9 cellular contexts compared by ENCODE assay signal in genomic region chr7:107995184-107996071, GRCh38. TPM values are rescaled to one million over a fixed set of nuclear protein-coding genes. Genes with fewer than 3 reads are reported as not detected.
DNase-seq lines count a peak whose midpoint lies in the region; ATAC-seq, FAIRE-seq and TF ChIP-seq lines count a peak whose summit lies in the region.
"Had no signal": no experiment of that assay in that cellular context is flagged by ENCODE, and none has a peak within 500 bp of the region (broad histone marks: within the 10 kb centered on the region; RNA-seq: fewer than 3 reads in every experiment).

No MANE protein-coding gene starts in this region.

- peaks cover 67% of the 10 kb centered on the region for H3K4me1 ChIP-seq in Panc1 (ENCODE audit: control insufficient read depth, insufficient read depth, low read length)
- peaks cover 8 to 15% of the 10 kb centered on the region in 2 donors for H3K4me1 ChIP-seq in small intestine (ENCODE audit: control insufficient read depth in 2 of 2, insufficient read depth in 1 of 2, low read depth in 1 of 2, low read length in 1 of 2)

- H3K9me3 ChIP-seq in Panc1 (ENCODE audit: control insufficient read depth, insufficient read depth, low read depth, low read length) = no peaks in the 10 kb centered on the region
- no peaks in the 10 kb centered on the region for H3K9me3 ChIP-seq in small intestine (ENCODE audit: control insufficient read depth, low read depth)

- ATAC-seq in Panc1 = peak; percentile 86
- ATAC-seq in GM18909 (IDR thresholded peaks at IDR 0.05; ENCODE audit: poor library complexity, unreplicated experiment) = no peak
- no peak for ATAC-seq in HG03439 (IDR thresholded peaks at IDR 0.05; ENCODE audit: unreplicated experiment)

- no peaks in the 10 kb centered on the region for H3K9me3 Mint-ChIP-seq in osteocyte (ENCODE audit: unreplicated experiment)
- no peaks in the 10 kb centered on the region for H3K9me3 Mint-ChIP-seq in activated naive CD8-positive, alpha-beta T cell treated with anti-CD3 and anti-CD28 coated beads for 36 hours

- H3K27ac Mint-ChIP-seq in osteocyte (ENCODE audit: unreplicated experiment) = peak overlapping the region; percentile 90
- H3K27ac Mint-ChIP-seq in activated naive CD8-positive, alpha-beta T cell treated with anti-CD3 and anti-CD28 coated beads for 36 hours = no peak overlapping the region

- POLR2A ChIA-PET in Panc1 (lab: Charles Lee) = no interaction called here

- peak; percentile 88 for DNase-seq in ELF-1 (ENCODE audit: low read depth, low spot score)
- DNase-seq in Panc1 (ENCODE audit: low read depth, low spot score) = no peak
- DNase-seq in fibroblast of peridontal ligament (ENCODE audit: extremely low read depth) = peak; percentile 83
- peak; percentile 89 for DNase-seq in osteocyte (ENCODE audit: extremely low spot score, unreplicated experiment)
- DNase-seq in small intestine = no peak
- DNase-seq in activated naive CD8-positive, alpha-beta T cell treated with anti-CD3 and anti-CD28 coated beads for 36 hours = no peak
- DNase-seq: MM.1S had no signal

- intact Hi-C loops in Panc1 (cut with micrococcal nuclease; ENCODE audit: unreplicated experiment) = loop anchor here (5.0 kb wide), 1 partner anchor 152 kb away; no protein-coding TSS in a partner anchor

- no peak for FAIRE-seq in small intestine (lab: Jason Lieb, UNC)

- H3K36me3 ChIP-seq in Panc1 (ENCODE audit: control insufficient read depth, insufficient read depth, low read length) (peaks cover 23% of the 10 kb centered on the region; the same call in 1 of the 2 replicates), small intestine (ENCODE audit: control insufficient read depth in 2 of 2, insufficient read depth in 2 of 2, low read length in 2 of 2) (peaks cover 0 to 8% of the 10 kb centered on the region in 2 donors)

- H3K4me1 Mint-ChIP-seq in osteocyte (ENCODE audit: unreplicated experiment) = peaks cover 82% of the 10 kb centered on the region
- H3K4me1 Mint-ChIP-seq in activated naive CD8-positive, alpha-beta T cell treated with anti-CD3 and anti-CD28 coated beads for 36 hours = peaks cover 8% of the 10 kb centered on the region

- 25 to 29% (median 26%) methylated on average over 6 of the region's 6 CpGs for WGBS in small intestine, 3 donors

- H3K4me3 ChIP-seq in Panc1 (ENCODE audit: low read depth in 2 of 2, low read length in 2 of 2) (no peak overlapping the region), small intestine (ENCODE audit: low read depth in 1 of 2, low read length in 2 of 2) (no peak overlapping the region)

- peaks cover 65% of the 10 kb centered on the region for H3K36me3 Mint-ChIP-seq in osteocyte (ENCODE audit: unreplicated experiment)
- no peaks in the 10 kb centered on the region for H3K36me3 Mint-ChIP-seq in activated naive CD8-positive, alpha-beta T cell treated with anti-CD3 and anti-CD28 coated beads for 36 hours

- H3K27me3 ChIP-seq in Panc1 (ENCODE audit: control insufficient read depth, insufficient read depth, low read length) = no peaks in the 10 kb centered on the region
- peaks cover 0 to 2% of the 10 kb centered on the region in 2 donors for H3K27me3 ChIP-seq in small intestine (ENCODE audit: control insufficient read depth in 2 of 2, insufficient read depth in 2 of 2, low read length in 2 of 2)

- CTCF ChIA-PET in Panc1 (lab: Charles Lee) = interaction anchor here (0.7 to 0.9 kb wide), 2 partner anchors 22 to 150 kb away, joined by 10 to 11 read pairs; no protein-coding TSS in a partner anchor

- H3K27ac ChIP-seq in Panc1 (ENCODE audit: low read length) (peak overlapping the region; percentile 90), small intestine (ENCODE audit: low read depth in 1 of 2, low read length in 1 of 2) (peak overlapping the region in 1 of 2 donors; percentile 46)

- BruUV-seq in Panc1 (replicated peaks; lab: Mats Ljungman, UMichigan) = no TSS peak

- H3K4me3 Mint-ChIP-seq in osteocyte (ENCODE audit: unreplicated experiment) = peak overlapping the region; percentile 52
- no peak overlapping the region for H3K4me3 Mint-ChIP-seq in activated naive CD8-positive, alpha-beta T cell treated with anti-CD3 and anti-CD28 coated beads for 36 hours

- TF ChIP-seq CTCF in Panc1 (IDR thresholded peaks at IDR 0.05) (no peak), osteocyte (IDR thresholded peaks at IDR 0.05) (no peak)

- in situ Hi-C loops in Panc1 (cut with HindIII; ENCODE audit: low pct_unique_long_range_greater_than_20kb, low sequenced_read_pairs) = no loop called here

- no peaks in the 10 kb centered on the region for H3K27me3 Mint-ChIP-seq in osteocyte (ENCODE audit: unreplicated experiment)
- H3K27me3 Mint-ChIP-seq in activated naive CD8-positive, alpha-beta T cell treated with anti-CD3 and anti-CD28 coated beads for 36 hours = peaks cover 79% of the 10 kb centered on the region

RNA-seq across cellular contexts. Expression of gene LAMB1, which starts 7.5 kb away (rescaled TPM):
- total RNA-seq in Panc1 (2021; ENCODE audit: unreplicated experiment) (204 TPM), osteocyte (952 and 1,014 TPM in 2 replicates)
- 141 TPM for polyA plus RNA-seq in Panc1 (2012; ENCODE audit: insufficient read length)
- polyA plus RNA-seq in small intestine = 100 to 1,000 TPM in 1 of 3 donors, 10 to 100 TPM in 2; 15.9 to 124 (median 19.5) TPM
- total RNA-seq in activated naive CD8-positive, alpha-beta T cell treated with anti-CD3 and anti-CD28 coated beads for 36 hours = under 1 TPM; 0.16 to 0.32 TPM

Comparison
In these comparisons a context has a peak if more than half of its experiments do, and no peak if none do; other contexts are left out.
1. DNase-seq: peak in ELF-1 (single experiment), fibroblast of peridontal ligament (single experiment) and osteocyte (single experiment); none in Panc1 (single experiment), small intestine (single experiment) and activated naive CD8-positive, alpha-beta T cell treated with anti-CD3 and anti-CD28 coated beads for 36 hours (single experiment).
2. RNA of gene LAMB1, which starts 7.5 kb away (total RNA-seq): 952 to 1,014 TPM in osteocyte and 204 TPM in Panc1 (single experiment); 0.16 to 0.32 TPM in activated naive CD8-positive, alpha-beta T cell treated with anti-CD3 and anti-CD28 coated beads for 36 hours; every median in the first group is over 100 times any median in the second.